8 cellular contexts compared by ENCODE assay signal in the genomic region with DNA sequence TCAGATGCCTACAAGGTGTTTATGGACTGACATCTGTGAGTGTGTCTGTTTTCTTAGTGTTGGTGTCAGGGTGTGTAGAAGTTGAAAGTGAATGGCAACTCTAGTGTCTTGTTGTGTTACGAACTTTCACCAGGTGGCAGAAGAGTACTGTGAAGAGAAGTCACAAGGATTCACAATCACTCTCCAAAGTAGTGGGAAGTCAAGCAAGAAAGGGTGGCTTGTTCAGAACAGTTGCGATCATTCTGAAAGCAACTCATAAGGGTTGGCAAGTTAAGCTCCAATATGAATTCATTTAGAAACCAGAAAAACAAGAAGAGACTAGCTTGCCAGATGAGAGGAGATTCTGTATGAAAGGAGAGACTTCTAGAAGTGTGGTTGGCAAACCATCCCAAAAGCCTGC.
DNase-seq lines count a peak whose midpoint lies in the region; ATAC-seq and FAIRE-seq lines count a peak whose summit lies in the region.

No MANE protein-coding gene starts in this region.

- intact Hi-C loops in CD4-positive, alpha-beta memory T cell (cut with micrococcal nuclease) = loop anchor here (1.0 to 10.0 kb wide), 11 partner anchors 82 to 1999 kb away; partner anchors contain the start of genes GAS5, PRDX6 and ZBTB37

- no peak overlapping the region for H3K27ac ChIP-seq in CD4-positive, alpha-beta memory T cell (ENCODE audit: low read depth, low read length)

- no peaks in the 10 kb centered on the region for H3K36me3 ChIP-seq in CD4-positive, alpha-beta memory T cell (ENCODE audit: insufficient read depth, low read length)

- H3K27me3 ChIP-seq in CD4-positive, alpha-beta memory T cell (ENCODE audit: insufficient read depth, low read length) = no peaks in the 10 kb centered on the region

- peaks cover 29 to 38% (median 33%) of the 10 kb centered on the region in 4 donors for H3K4me1 Mint-ChIP-seq in CD4-positive, alpha-beta memory T cell
- peaks cover 24% of the 10 kb centered on the region for H3K4me1 Mint-ChIP-seq in activated T-helper 17 cell treated with anti-CD3 and anti-CD28 coated beads, Interleukin-2, amount 50 U/mL, for 72 hours

- POLR2A ChIA-PET in CD4-positive, alpha-beta memory T cell (lab: Charles Lee; ENCODE audit: partially characterized antibody) = interaction anchor here (0.8 to 2.7 kb wide), 4 partner anchors 149 to 1079 kb away, joined by 3 to 16 read pairs (median 8); partner anchors contain the start of genes CENPL and DARS2

- peaks cover 0 to 3% of the 10 kb centered on the region in 2 donors for H3K27me3 Mint-ChIP-seq in CD4-positive, alpha-beta memory T cell
- no peaks in the 10 kb centered on the region for H3K27me3 Mint-ChIP-seq in activated T-helper 17 cell treated with anti-CD3 and anti-CD28 coated beads, Interleukin-2, amount 50 U/mL, for 72 hours

- peak; percentile 46 to 62 (median 59) for DNase-seq in CD4-positive, alpha-beta memory T cell
- peak; percentile 30 for DNase-seq in GM18507 (ENCODE audit: extremely low spot score, insufficient read length, low read depth)
- DNase-seq in NCI-H2081 treated with DMSO at 0.1 percent for 48 hours (lab: John Stamatoyannopoulos, UW) = peak; percentile 9
- peak; percentile 67 for DNase-seq in glomerular endothelial cell (ENCODE audit: extremely low read depth, low read depth, low spot score)
- peak; percentile 87 for DNase-seq in renal cortical epithelial cell (ENCODE audit: low read depth)
- DNase-seq in activated effector memory CD4-positive, alpha-beta T cell treated with Interleukin-2 at 50 U/mL for 16 hours = no peak

- H3K4me3 ChIP-seq in CD4-positive, alpha-beta memory T cell (ENCODE audit: low read length in 2 of 2) = no peak overlapping the region

- peak overlapping the region in 6 of 7 donors; percentile 1 to 57 (median 22) for H3K27ac Mint-ChIP-seq in CD4-positive, alpha-beta memory T cell
- peak overlapping the region; percentile 4 for H3K27ac Mint-ChIP-seq in activated T-helper 17 cell treated with anti-CD3 and anti-CD28 coated beads, Interleukin-2, amount 50 U/mL, for 72 hours

- peak; percentile 74 for ATAC-seq in HG02852 (IDR thresholded peaks at IDR 0.05; ENCODE audit: unreplicated experiment)
- peak; percentile 76 for ATAC-seq in activated T-helper 17 cell treated with anti-CD3 and anti-CD28 coated beads, Interleukin-2, amount 50 U/mL, for 72 hours (replicated peaks)

- peak overlapping the region in 5 of 8 donors; percentile 46 to 81 (median 64) for H3K4me3 Mint-ChIP-seq in CD4-positive, alpha-beta memory T cell
- peak overlapping the region; percentile 38 for H3K4me3 Mint-ChIP-seq in activated T-helper 17 cell treated with anti-CD3 and anti-CD28 coated beads, Interleukin-2, amount 50 U/mL, for 72 hours

- CTCF ChIA-PET in CD4-positive, alpha-beta memory T cell (lab: Charles Lee; ENCODE audit: partially characterized antibody) = interaction anchor here (0.6 to 8.6 kb wide), 48 partner anchors 10 to 2000 kb away, joined by 3 to 242 read pairs (median 4); partner anchors contain the start of genes CENPL, DARS2, RC3H1 and SUCO

- peaks cover 32% of the 10 kb centered on the region for H3K4me1 ChIP-seq in CD4-positive, alpha-beta memory T cell (ENCODE audit: insufficient read depth, low read length)

- peak; percentile 88 for FAIRE-seq in GM18507 (lab: Jason Lieb, UNC)

- H3K9me3 ChIP-seq in CD4-positive, alpha-beta memory T cell (ENCODE audit: control insufficient read depth in 1 of 2, low read length in 2 of 2) = no peaks in the 10 kb centered on the region

- H3K36me3 Mint-ChIP-seq in CD4-positive, alpha-beta memory T cell = no peaks in the 10 kb centered on the region
- H3K36me3 Mint-ChIP-seq in activated T-helper 17 cell treated with anti-CD3 and anti-CD28 coated beads, Interleukin-2, amount 50 U/mL, for 72 hours (ENCODE audit: low read depth) = no peaks in the 10 kb centered on the region

- peaks cover 0 to 2% (median 0%) of the 10 kb centered on the region in 8 donors for H3K9me3 Mint-ChIP-seq in CD4-positive, alpha-beta memory T cell
- H3K9me3 Mint-ChIP-seq in activated T-helper 17 cell treated with anti-CD3 and anti-CD28 coated beads, Interleukin-2, amount 50 U/mL, for 72 hours = no peaks in the 10 kb centered on the region
